Comparison of ENCODE assay signal across 2 cellular contexts in the genomic region with DNA sequence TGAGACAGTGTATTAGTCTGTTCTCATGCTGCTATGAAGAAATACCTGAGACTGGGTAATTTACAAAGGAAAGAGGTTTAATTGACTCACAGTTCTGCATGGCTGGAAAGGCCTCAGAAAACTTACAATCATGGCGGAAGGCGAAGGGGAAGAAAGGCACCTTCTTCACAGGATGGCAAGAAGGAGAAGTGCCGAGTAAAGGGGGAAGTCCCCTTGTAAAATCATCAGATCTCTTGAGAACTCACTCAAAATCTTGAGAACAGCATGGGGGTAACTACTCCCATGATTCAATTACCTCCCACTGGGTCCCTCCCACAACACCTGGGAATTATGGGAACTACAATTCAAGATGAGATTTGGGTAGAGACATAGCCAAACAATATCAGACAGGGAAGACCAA. TPM values are rescaled to one million over a fixed set of nuclear protein-coding genes. Genes with fewer than 3 reads are reported as not detected.
"Had no signal": no experiment of that assay in that cellular context is flagged by ENCODE, and none has a peak within 500 bp of the region (broad histone marks: within the 10 kb centered on the region; RNA-seq: fewer than 3 reads in every experiment).

No MANE protein-coding gene starts in this region.

RNA-seq across cellular contexts. Expression of gene TNIP3, which starts 41.7 kb away (rescaled TPM):
- total RNA-seq: HepG2, Right ventricle myocardium superior had no signal
- polyA plus RNA-seq: HepG2 had no signal
